ENCODE assay signal across 1 cellular context in genomic region chr1:6603851-6604558, GRCh38.
A peak's percentile ranks its signal among the peaks of the same experiment; 100 is the strongest.
TF ChIP-seq lines count a peak whose summit lies in the region.

No MANE protein-coding gene starts in this region.

TF ChIP-seq in WTC11, 78 proteins besides CTCF, POLR2A, EP300 and RAD21 (continued from another document):
- no peak for TF ChIP-seq ARID4B (CRISPR knock-in tag; IDR thresholded peaks at IDR 0.05; ENCODE audit: borderline replicate concordance)
- TF ChIP-seq ZNF512 (CRISPR knock-in tag; IDR thresholded peaks at IDR 0.05; ENCODE audit: borderline replicate concordance) = no peak
- TF ChIP-seq E2F5 (CRISPR knock-in tag; IDR thresholded peaks at IDR 0.05) = no peak
- peak; percentile 38; the same call in 1 of the 2 replicates for TF ChIP-seq GABPB1 (CRISPR knock-in tag; IDR thresholded peaks at IDR 0.05)
- TF ChIP-seq TEAD1 (CRISPR knock-in tag; IDR thresholded peaks at IDR 0.05) = no peak
- no peak for TF ChIP-seq PREB (CRISPR knock-in tag; IDR thresholded peaks at IDR 0.05; ENCODE audit: borderline replicate concordance)
